In the genomic region with DNA sequence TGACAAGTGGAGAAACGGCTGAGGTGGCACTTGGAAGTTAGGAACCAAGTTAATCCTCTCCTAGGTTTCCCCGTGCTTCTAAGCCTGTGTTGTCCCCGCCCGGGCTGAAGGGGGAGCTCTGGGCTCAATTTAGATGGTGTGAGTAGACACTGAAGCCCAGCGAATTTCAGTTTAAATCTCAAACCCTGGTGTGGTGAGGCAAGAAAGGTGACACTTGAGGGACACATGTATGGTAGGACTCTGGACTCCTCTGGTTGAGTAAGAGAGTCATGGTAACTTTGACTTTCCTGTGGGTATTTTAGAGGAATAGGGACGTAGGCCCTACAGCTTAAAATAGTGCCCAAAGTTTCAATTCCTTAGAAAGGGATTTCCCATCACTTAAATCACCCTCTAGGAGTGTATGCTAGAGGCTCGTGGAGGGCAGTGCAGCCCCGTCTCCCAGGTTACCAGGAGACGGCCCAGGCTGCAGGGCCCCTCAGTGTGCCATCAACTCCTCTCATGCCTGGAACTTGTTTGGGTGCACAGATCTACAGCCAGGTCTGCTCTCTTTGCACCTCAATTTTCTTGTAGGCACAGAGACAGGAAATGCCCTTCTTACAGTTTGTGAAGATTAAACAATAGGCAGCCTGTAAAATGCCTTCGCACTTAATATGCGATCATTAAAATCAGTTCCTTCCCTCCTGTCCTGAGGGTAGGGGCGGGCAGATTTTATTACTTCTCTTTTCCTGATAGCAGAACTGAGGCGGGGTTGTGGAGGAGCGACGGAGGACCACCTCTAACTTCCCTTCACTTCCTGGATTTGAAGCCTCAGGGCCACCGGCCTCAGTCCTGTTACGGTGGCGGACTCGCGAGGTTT, we compare ENCODE assay signal across 8 cellular contexts.
A peak's percentile ranks its signal among the peaks of the same experiment; 100 is the strongest.
DNase-seq lines count a peak whose midpoint lies in the region; ATAC-seq and TF ChIP-seq lines count a peak whose summit lies in the region.

No MANE protein-coding gene starts in this region.

- H3K9me2 ChIP-seq in MM.1S (replicated peaks; ENCODE audit: insufficient read depth, low read length): no peaks in the 10 kb centered on the region

- TF ChIP-seq CTCF in C4-2B (conservative IDR thresholded peaks at IDR 0.05): peak; percentile 83
- peak; percentile 89 for TF ChIP-seq CTCF in MM.1S (IDR thresholded peaks at IDR 0.05; ENCODE audit: low read length)
- peak; percentile 87 for TF ChIP-seq CTCF in VCaP (conservative IDR thresholded peaks at IDR 0.05)
- TF ChIP-seq CTCF in nephron progenitor cell (IDR thresholded peaks at IDR 0.05): peak; percentile 56

- H3K79me2 ChIP-seq in MM.1S (ENCODE audit: low read length): no peaks in the 10 kb centered on the region

- peaks cover 100% of the 10 kb centered on the region for H3K27me3 Mint-ChIP-seq in nephron progenitor cell (ENCODE audit: low read depth, poor library complexity)

- no peaks in the 10 kb centered on the region for H3K27me3 ChIP-seq in MM.1S (replicated peaks; ENCODE audit: insufficient read depth, low read length)

- no peak overlapping the region for H3K27ac Mint-ChIP-seq in nephron progenitor cell

- peak; percentile 75 for ATAC-seq in GM18502 (IDR thresholded peaks at IDR 0.05; ENCODE audit: poor library complexity, unreplicated experiment)
- ATAC-seq in HG02642 (IDR thresholded peaks at IDR 0.05; ENCODE audit: poor library complexity, unreplicated experiment): peak; percentile 67

- H3K4me3 Mint-ChIP-seq in nephron progenitor cell: peak overlapping the region; percentile 84

- H3K4me3 ChIP-seq in MM.1S (ENCODE audit: low read length): peak overlapping the region; percentile 39

- no peaks in the 10 kb centered on the region for H3F3A ChIP-seq in MM.1S (ENCODE audit: insufficient read depth, low read length)

- no peaks in the 10 kb centered on the region for H3K36me3 Mint-ChIP-seq in nephron progenitor cell (ENCODE audit: low read depth)

- H3K27ac ChIP-seq in C4-2B: no peak overlapping the region
- H3K27ac ChIP-seq in MM.1S (ENCODE audit: low read length): no peak overlapping the region
- no peak overlapping the region for H3K27ac ChIP-seq in VCaP

- H2AFZ ChIP-seq in MM.1S (ENCODE audit: low read length): peak overlapping the region; percentile 74

- DNase-seq in MM.1S (peak; percentile 78), fibroblast of peridontal ligament (ENCODE audit: extremely low read depth) (peak; percentile 62), nephron progenitor cell (peak; percentile 57), activated gamma-delta T cell treated with Interleukin-2 at 50 U/mL for 16 hours (no peak)

- H3K9ac ChIP-seq in MM.1S (ENCODE audit: low read length): no peak overlapping the region; the same call in 1 of the 2 replicates

- peak overlapping the region; percentile 77 for H3K4me2 ChIP-seq in MM.1S (ENCODE audit: low read depth, low read length)

- H3K4me1 Mint-ChIP-seq in nephron progenitor cell: peaks cover 19% of the 10 kb centered on the region

- peaks cover 17% of the 10 kb centered on the region for H3K9me3 Mint-ChIP-seq in nephron progenitor cell

- H4K20me1 ChIP-seq in MM.1S (ENCODE audit: insufficient read depth, low read length): no peaks in the 10 kb centered on the region

- H3K4me1 ChIP-seq in MM.1S (ENCODE audit: low read length): no peaks in the 10 kb centered on the region

- no peaks in the 10 kb centered on the region for H3K9me3 ChIP-seq in MM.1S (replicated peaks; ENCODE audit: insufficient read depth, low read length)

- H3K36me3 ChIP-seq in MM.1S (replicated peaks; ENCODE audit: insufficient read depth, low read length): no peaks in the 10 kb centered on the region
